Comparison of ENCODE assay signal across 9 cellular contexts in genomic region chr11:60756307-60757032, GRCh38. TPM values are rescaled to one million over a fixed set of nuclear protein-coding genes. Genes with fewer than 3 reads are reported as not detected.
DNase-seq lines count a peak whose midpoint lies in the region; ATAC-seq and TF ChIP-seq lines count a peak whose summit lies in the region.
"Had no signal": no experiment of that assay in that cellular context is flagged by ENCODE, and none has a peak within 500 bp of the region (broad histone marks: within the 10 kb centered on the region; RNA-seq: fewer than 3 reads in every experiment).

A gene with protein sequence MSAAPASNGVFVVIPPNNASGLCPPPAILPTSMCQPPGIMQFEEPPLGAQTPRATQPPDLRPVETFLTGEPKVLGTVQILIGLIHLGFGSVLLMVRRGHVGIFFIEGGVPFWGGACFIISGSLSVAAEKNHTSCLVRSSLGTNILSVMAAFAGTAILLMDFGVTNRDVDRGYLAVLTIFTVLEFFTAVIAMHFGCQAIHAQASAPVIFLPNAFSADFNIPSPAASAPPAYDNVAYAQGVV (plus strand): TSS chr11:60756867. CDS start chr11:60763734, 6,867 bp downstream.

- H3K4me3 ChIP-seq in kidney epithelial cell (ENCODE audit: low read depth, low read length) (no peak within 1 kb of the TSS), dorsolateral prefrontal cortex (no peak within 1 kb of the TSS)

- H3K27me3 ChIP-seq in kidney epithelial cell (ENCODE audit: control insufficient read depth, insufficient read depth, low read length): no peaks in the 10 kb centered on the region
- H3K27me3 ChIP-seq in dorsolateral prefrontal cortex: peaks cover 0 to 14% (median 0%) of the 10 kb centered on the region in 45 donors

- no peak within 1 kb of the TSS for H3K27ac ChIP-seq in dorsolateral prefrontal cortex

- TF ChIP-seq CTCF in kidney epithelial cell (IDR thresholded peaks at IDR 0.05; ENCODE audit: insufficient read depth, low read length, poor library complexity, severe bottlenecking): peak; percentile 10
- TF ChIP-seq CTCF in dorsolateral prefrontal cortex (IDR thresholded peaks at IDR 0.05 in 54 of 56, conservative IDR thresholded peaks at IDR 0.05 in 2 of 56; ENCODE audit: low read depth in 1 of 56, partially characterized antibody in 56 of 56): peak in 3 of 56 donors; percentile 7 to 21 (median 13)

- intact Hi-C loops in dorsolateral prefrontal cortex (cut with DNase I): no loop called here

- ATAC-seq in GM18498 (IDR thresholded peaks at IDR 0.05; ENCODE audit: unreplicated experiment): no peak

- DNase-seq in COLO668 (lab: John Stamatoyannopoulos, UW; ENCODE audit: unreplicated experiment) (peak; percentile 7), HCEC 1CT (peak; percentile 6), SK-N-DZ (ENCODE audit: low spot score) (peak; percentile 33), kidney epithelial cell (ENCODE audit: low read depth) (no peak), NCI-H1436 (lab: John Stamatoyannopoulos, UW) (no peak), dorsolateral prefrontal cortex (no peak), kidney glomerular epithelial cell (lab: John Stamatoyannopoulos, UW) (no peak)

- no peaks in the 10 kb centered on the region for H3K36me3 ChIP-seq in kidney epithelial cell (ENCODE audit: control insufficient read depth, insufficient read depth, low read length)

RNA-seq across cellular contexts. Expression of the gene that starts here (rescaled TPM):
- polyA plus RNA-seq in SK-N-DZ (2014; cell fraction: cytosol; rRNA removed): not detected in 2 replicates
- not detected in 2 replicates for polyA plus RNA-seq in SK-N-DZ (2014; cell fraction: nucleus; rRNA removed)
- total RNA-seq in kidney epithelial cell (not detected in 2 replicates), dorsolateral prefrontal cortex (under 1 TPM in 5 of 120 experiments, not detected in 115; 0.30 to 0.65 (median 0.40) TPM)
- total RNA-seq: temporal lobe had no signal

Comparison
In these comparisons a context has a peak if more than half of its experiments do, and no peak if none do; other contexts are left out.
1. DNase-seq: peak in COLO668 (single experiment), HCEC 1CT (single experiment) and SK-N-DZ (single experiment); none in kidney epithelial cell (single experiment), NCI-H1436 (single experiment), dorsolateral prefrontal cortex (0 of 10) and kidney glomerular epithelial cell (single experiment).